In the genomic region with DNA sequence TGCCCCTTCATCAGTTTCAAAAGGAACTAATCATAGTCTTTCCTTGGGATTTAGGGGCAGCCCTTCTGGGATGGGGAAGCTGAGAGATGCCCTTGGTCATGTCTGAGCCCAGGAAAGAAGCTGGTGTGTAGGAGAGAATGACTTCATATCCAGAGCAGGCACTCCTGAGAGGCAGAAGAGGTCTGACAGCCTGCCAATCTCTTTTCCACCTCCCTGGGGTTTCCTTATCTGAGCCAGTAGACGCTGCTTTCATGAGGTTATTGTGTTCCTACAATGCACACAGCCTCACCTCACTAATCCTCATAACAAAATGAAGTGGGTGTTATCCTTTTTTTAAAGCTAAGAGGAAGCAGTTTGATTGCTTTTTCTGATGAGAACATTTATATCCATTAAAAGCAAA, we compare ENCODE assay signal across 14 cellular contexts. TPM values are rescaled to one million over a fixed set of nuclear protein-coding genes. Genes with fewer than 3 reads are reported as not detected.
A peak's percentile ranks its signal among the peaks of the same experiment; 100 is the strongest.
DNase-seq lines count a peak whose midpoint lies in the region; ATAC-seq lines count a peak whose summit lies in the region.
"Had no signal": no experiment of that assay in that cellular context is flagged by ENCODE, and none has a peak within 500 bp of the region (broad histone marks: within the 10 kb centered on the region; RNA-seq: fewer than 3 reads in every experiment).

No MANE protein-coding gene starts in this region.

- H3K4me3 ChIP-seq in MG63: no peak overlapping the region
- H3K4me3 ChIP-seq: skin epidermis had no signal

- no peaks in the 10 kb centered on the region for H3K27me3 ChIP-seq in MG63

- ATAC-seq in left colon (peak; percentile 86), GM21447 (IDR thresholded peaks at IDR 0.05; ENCODE audit: unreplicated experiment) (no peak), HG02852 (IDR thresholded peaks at IDR 0.05; ENCODE audit: unreplicated experiment) (no peak), GM19452 (IDR thresholded peaks at IDR 0.05; ENCODE audit: unreplicated experiment) (no peak)

- no peaks in the 10 kb centered on the region for H3K9me3 ChIP-seq in MG63

- no peaks in the 10 kb centered on the region for H3K36me3 ChIP-seq in MG63

- intact Hi-C loops in left colon (cut with DNase I, micrococcal nuclease): no loop called here

- DNase-seq in D341Med (ENCODE audit: low spot score) (peak; percentile 58), MG63 (peak; percentile 2), astrocyte of the hippocampus (ENCODE audit: low read depth, low spot score) (peak; percentile 53), left colon (no peak), mucosa of gallbladder (ENCODE audit: low spot score) (no peak)
- DNase-seq: activated CD4-positive, alpha-beta T cell treated with anti-CD3 and anti-CD28 coated beads for 1 hour; amygdala; MV-4-11; NCI-H446 treated with DMSO at 0.1 percent for 48 hours; SIG-M5 had no signal

RNA-seq across cellular contexts. Expression of a gene that starts 14.1 kb away (rescaled TPM):
- 1.4 and 2.3 TPM in 2 replicates for total RNA-seq in MG63 (2014; rRNA removed; shearing (Covaris generic); ENCODE audit: low replicate concordance)
- 1 to 10 TPM; 5.1 to 7.1 TPM for total RNA-seq in left colon
- 13.1 TPM for total RNA-seq in mucosa of gallbladder

Comparison
In these comparisons a context has a peak if more than half of its experiments do, and no peak if none do; other contexts are left out.
1. DNase-seq: peak in D341Med (single experiment), MG63 (single experiment) and astrocyte of the hippocampus (single experiment); none in left colon (0 of 2) and mucosa of gallbladder (single experiment).